In the genomic region with DNA sequence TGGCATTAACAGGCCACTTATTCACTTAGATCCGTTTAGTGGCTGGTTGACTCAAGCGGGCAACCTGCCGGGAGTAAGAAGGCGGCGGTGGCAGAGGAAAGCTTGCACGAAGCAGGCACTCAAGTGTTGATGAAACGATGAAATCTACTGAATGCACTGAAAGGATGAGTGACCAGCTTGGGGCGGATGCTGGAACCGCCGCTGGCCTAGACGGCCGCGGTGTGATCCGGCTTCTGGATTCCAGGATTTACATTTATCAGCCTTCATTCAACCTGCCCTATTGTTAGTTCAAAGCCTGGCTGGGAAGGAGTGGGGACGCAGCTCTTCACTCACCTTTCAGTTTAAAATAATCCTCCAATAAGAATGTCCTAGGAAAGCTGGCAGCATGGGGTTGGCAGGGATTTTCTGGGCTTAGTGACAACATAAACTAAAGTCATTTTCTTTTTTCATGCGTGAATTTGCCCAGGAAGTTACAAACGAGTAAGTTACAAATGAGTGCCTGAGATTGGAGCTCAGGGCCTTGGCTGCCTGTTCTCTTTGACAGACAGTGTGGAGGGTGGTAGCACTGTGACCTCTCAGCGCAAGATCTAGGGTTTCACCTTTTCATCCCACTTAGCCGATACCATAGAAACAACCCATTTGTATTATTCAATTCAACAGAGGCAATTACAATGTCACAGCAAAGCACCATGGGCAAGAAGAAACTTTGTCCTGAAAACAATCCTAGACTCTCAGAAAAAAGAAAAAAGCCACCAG, we compare ENCODE assay signal across 9 cellular contexts. TPM values are rescaled to one million over a fixed set of nuclear protein-coding genes. Genes with fewer than 3 reads are reported as not detected.
A peak's percentile ranks its signal among the peaks of the same experiment; 100 is the strongest.
DNase-seq lines count a peak whose midpoint lies in the region; ATAC-seq and TF ChIP-seq lines count a peak whose summit lies in the region.
"Had no signal": no experiment of that assay in that cellular context is flagged by ENCODE, and none has a peak within 500 bp of the region (broad histone marks: within the 10 kb centered on the region; RNA-seq: fewer than 3 reads in every experiment).

No MANE protein-coding gene starts in this region.

- H3K9me3 ChIP-seq in Panc1 (ENCODE audit: control insufficient read depth, insufficient read depth, low read depth, low read length), result no peaks in the 10 kb centered on the region
- H3K9me3 ChIP-seq in gastroesophageal sphincter, result no peaks in the 10 kb centered on the region

- 0 out of 2 replicates have a peak, but pooled peaks cover 8% of the 10 kb centered on the region for H3K4me1 ChIP-seq in Panc1 (ENCODE audit: control insufficient read depth, insufficient read depth, low read length)
- peaks cover 0 to 37% (median 0%) of the 10 kb centered on the region in 3 donors for H3K4me1 ChIP-seq in gastroesophageal sphincter

- 27 to 29% methylated on average over 17 to 19 of the region's 19 CpGs for WGBS in gastroesophageal sphincter (ENCODE audit: low coverage in 1 of 2), 2 donors

- intact Hi-C loops in Panc1 (cut with micrococcal nuclease; ENCODE audit: unreplicated experiment), result no loop called here

- peak overlapping the region; percentile 84 for H3K4me3 Mint-ChIP-seq in activated T-cell treated with anti-CD3 and anti-CD28 coated beads, Interleukin-2, amount 50 U/mL, for 24 hours

- POLR2A ChIA-PET in Panc1 (lab: Charles Lee), result interaction anchor here (0.5 to 0.7 kb wide), 2 partner anchors 78 to 88 kb away, joined by 3 to 4 read pairs; no protein-coding TSS in a partner anchor

- H3K27me3 ChIP-seq in Panc1 (ENCODE audit: control insufficient read depth, insufficient read depth, low read length), result peaks cover 43% of the 10 kb centered on the region
- H3K27me3 ChIP-seq in gastroesophageal sphincter, result peaks cover 9% of the 10 kb centered on the region

- CTCF ChIA-PET in Panc1 (lab: Charles Lee), result interaction anchor here (0.6 kb wide), 2 partner anchors 105 to 359 kb away, joined by 4 to 6 read pairs; no protein-coding TSS in a partner anchor

- H3K27me3 Mint-ChIP-seq in activated T-cell treated with anti-CD3 and anti-CD28 coated beads, Interleukin-2, amount 50 U/mL, for 24 hours, result peaks cover 44% of the 10 kb centered on the region

- peaks cover 18% of the 10 kb centered on the region for H3K4me1 Mint-ChIP-seq in activated T-cell treated with anti-CD3 and anti-CD28 coated beads, Interleukin-2, amount 50 U/mL, for 24 hours (ENCODE audit: low read depth)

- no peak overlapping the region for H3K27ac ChIP-seq in Panc1 (ENCODE audit: low read length)
- H3K27ac ChIP-seq in gastroesophageal sphincter, result peak overlapping the region in 1 of 4 donors; percentile 45
- H3K27ac ChIP-seq: C4-2B had no signal

- TF ChIP-seq POLR2A in gastroesophageal sphincter (IDR thresholded peaks at IDR 0.05), result no peak

- peak; percentile 48 for ATAC-seq in Panc1
- ATAC-seq in gastroesophageal sphincter, result peak; percentile 34
- ATAC-seq in GM18907 (IDR thresholded peaks at IDR 0.05; ENCODE audit: unreplicated experiment), result no peak
- ATAC-seq in HG03139 (IDR thresholded peaks at IDR 0.05; ENCODE audit: unreplicated experiment), result no peak

- BruUV-seq in Panc1 (replicated peaks; lab: Mats Ljungman, UMichigan), result no TSS peak

- in situ Hi-C loops in Panc1 (cut with HindIII; ENCODE audit: low pct_unique_long_range_greater_than_20kb, low sequenced_read_pairs), result no loop called here

- TF ChIP-seq EP300 in gastroesophageal sphincter (IDR thresholded peaks at IDR 0.05), result no peak

- no peak overlapping the region for H3K27ac Mint-ChIP-seq in activated T-cell treated with anti-CD3 and anti-CD28 coated beads, Interleukin-2, amount 50 U/mL, for 24 hours

- no peaks in the 10 kb centered on the region for H3K9me3 Mint-ChIP-seq in activated T-cell treated with anti-CD3 and anti-CD28 coated beads, Interleukin-2, amount 50 U/mL, for 24 hours

- H3K36me3 ChIP-seq in Panc1 (ENCODE audit: control insufficient read depth, insufficient read depth, low read length), result peaks cover 3% of the 10 kb centered on the region; the same call in 1 of the 2 replicates
- H3K36me3 ChIP-seq in gastroesophageal sphincter, result no peaks in the 10 kb centered on the region

- TF ChIP-seq CTCF in Panc1 (IDR thresholded peaks at IDR 0.05), result no peak
- TF ChIP-seq CTCF in gastroesophageal sphincter (IDR thresholded peaks at IDR 0.05), result no peak

- DNase-seq in activated T-cell treated with anti-CD3 and anti-CD28 coated beads, Interleukin-2, amount 50 U/mL, for 24 hours, result no peak
- no peak for DNase-seq in activated T-cell treated with anti-CD3 and anti-CD28 coated beads for 4 hours
- no peak for DNase-seq in Panc1 (ENCODE audit: low read depth, low spot score)
- peak; percentile 21 for DNase-seq in occipital lobe (lab: John Stamatoyannopoulos, UW)
- no peak for DNase-seq in SIG-M5 treated with dmso at 0.1 percent for 504 hours (lab: John Stamatoyannopoulos, UW; ENCODE audit: unreplicated experiment)

- H3K4me3 ChIP-seq in Panc1 (ENCODE audit: low read depth in 2 of 2, low read length in 2 of 2), result peak overlapping the region in 1 of 2 experiments; percentile 65; a peak in 2 of 4 replicates
- peak overlapping the region in 1 of 2 donors; percentile 54 for H3K4me3 ChIP-seq in gastroesophageal sphincter

- peaks cover 2% of the 10 kb centered on the region for H3K36me3 Mint-ChIP-seq in activated T-cell treated with anti-CD3 and anti-CD28 coated beads, Interleukin-2, amount 50 U/mL, for 24 hours (ENCODE audit: low read depth)

RNA-seq across cellular contexts. Expression of a gene that starts 1.1 kb away (rescaled TPM):
- total RNA-seq in Panc1 (2021; ENCODE audit: unreplicated experiment) (0.03 TPM), gastroesophageal sphincter (under 1 TPM; 0.16 to 0.40 (median 0.35) TPM), occipital lobe (10.9 TPM)
- not detected for polyA plus RNA-seq in Panc1 (2012; ENCODE audit: insufficient read length)

Comparison
In these comparisons a context has a peak if more than half of its experiments do, and no peak if none do; other contexts are left out.
1. ATAC-seq: peak in Panc1 (single experiment) and gastroesophageal sphincter (single experiment); none in GM18907 (single experiment) and HG03139 (single experiment).